ENCODE assay signal across 12 cellular contexts in genomic region chr12:94205738-94206310, GRCh38. TPM values are rescaled to one million over a fixed set of nuclear protein-coding genes. Genes with fewer than 3 reads are reported as not detected.
DNase-seq lines count a peak whose midpoint lies in the region; ATAC-seq, FAIRE-seq and TF ChIP-seq lines count a peak whose summit lies in the region.
"Had no signal": no experiment of that assay in that cellular context is flagged by ENCODE, and none has a peak within 500 bp of the region (broad histone marks: within the 10 kb centered on the region; RNA-seq: fewer than 3 reads in every experiment).

No MANE protein-coding gene starts in this region.

- SMC1A ChIA-PET in GM12878 (lab: Charles Lee; ENCODE audit: uncharacterized antibody, unreplicated experiment): interaction anchor here (0.6 to 13.0 kb wide), 28 partner anchors 9 to 866 kb away, joined by 3 to 238 read pairs (median 4); partner anchors contain the start of gene PLXNC1

- in situ Hi-C loops in GM12878 (cut with MboI): no loop called here

- peak overlapping the region; percentile 25; the same call in 1 of the 2 replicates for H3K9ac ChIP-seq in OCI-LY1 (ENCODE audit: low read length)
- H3K9ac ChIP-seq in GM12878 (ENCODE audit: control insufficient read depth, insufficient read depth, low read length): peak overlapping the region; percentile 81

- no TSS peak for BruUV-seq in GM12878 (replicated peaks; lab: Mats Ljungman, UMichigan)

- peak overlapping the region; percentile 39 for H3K4me2 ChIP-seq in OCI-LY1 (ENCODE audit: low read length)
- peak overlapping the region; percentile 96 for H3K4me2 ChIP-seq in GM12878 (ENCODE audit: control insufficient read depth, insufficient read depth)

- H3K4me3 ChIP-seq in OCI-LY1 (ENCODE audit: low read depth, low read length, poor library complexity, severe bottlenecking) (no peak overlapping the region), GM12878 (peak overlapping the region; percentile 53), neutrophil (ENCODE audit: low read depth in 1 of 2, low read length in 1 of 2) (peak overlapping the region; percentile 6 to 16)
- H3K4me3 ChIP-seq: lower lobe of right lung had no signal

- H3K27me3 ChIP-seq in OCI-LY1 (ENCODE audit: insufficient read depth, low read length) (no peaks in the 10 kb centered on the region), GM12878 (replicated peaks in 1 of 2; ENCODE audit: control insufficient read depth in 2 of 2, insufficient read depth in 2 of 2, low read length in 1 of 2) (no peaks in the 10 kb centered on the region), neutrophil (no peaks in the 10 kb centered on the region)

- peak overlapping the region; percentile 64 for H3K4me3 Mint-ChIP-seq in activated CD4-positive, alpha-beta T cell treated with anti-CD3 and anti-CD28 coated beads, Interleukin-2, amount 10 ng/mL, durations not matched to agents 7 days and 5 days

- no peaks in the 10 kb centered on the region for H4K20me1 ChIP-seq in OCI-LY1 (ENCODE audit: insufficient read depth, low read length)
- H4K20me1 ChIP-seq in GM12878 (ENCODE audit: control insufficient read depth, insufficient read depth): no peaks in the 10 kb centered on the region

- FAIRE-seq in GM12878 (lab: Jason Lieb, UNC): no peak

- intact Hi-C loops in GM12878 (cut with micrococcal nuclease; ENCODE audit: unreplicated experiment) (loop anchor here (2.0 kb wide), 2 partner anchors 31 to 55 kb away; no protein-coding TSS in a partner anchor), Right ventricle myocardium inferior (cut with DNase I) (no loop called here)

- no peak for TF ChIP-seq EP300 in GM12878 (IDR thresholded peaks at IDR 0.05; ENCODE audit: borderline replicate concordance in 1 of 2, control insufficient read depth in 1 of 2, low read depth in 2 of 2, low read length in 2 of 2)

- no peak for TF ChIP-seq RAD21 in GM12878 (IDR thresholded peaks at IDR 0.05; ENCODE audit: insufficient read depth, low read depth, low read length)

- H3K9me3 ChIP-seq in OCI-LY1 (ENCODE audit: low read length) (no peaks in the 10 kb centered on the region), GM12878 (replicated peaks; ENCODE audit: control insufficient read depth, insufficient read depth, low read length) (no peaks in the 10 kb centered on the region), neutrophil (no peaks in the 10 kb centered on the region)
- H3K9me3 ChIP-seq: lower lobe of right lung had no signal

- H3K27me3 Mint-ChIP-seq in activated CD4-positive, alpha-beta T cell treated with anti-CD3 and anti-CD28 coated beads, Interleukin-2, amount 10 ng/mL, durations not matched to agents 7 days and 5 days: no peaks in the 10 kb centered on the region

- no peaks in the 10 kb centered on the region for H3K36me3 ChIP-seq in OCI-LY1 (ENCODE audit: insufficient read depth, low read length)
- peaks cover 4 to 9% of the 10 kb centered on the region in 2 experiments; a peak in 3 of 4 replicates for H3K36me3 ChIP-seq in GM12878 (ENCODE audit: control insufficient read depth in 2 of 2, insufficient read depth in 2 of 2, low read length in 1 of 2)
- H3K36me3 ChIP-seq in neutrophil: peaks cover 40% of the 10 kb centered on the region
- H3K36me3 ChIP-seq: lower lobe of right lung had no signal

- no peaks in the 10 kb centered on the region for H3F3A ChIP-seq in OCI-LY1 (ENCODE audit: insufficient read depth, low read length)

- RAD21 ChIA-PET in GM12878 (lab: Charles Lee; ENCODE audit: unreplicated experiment): interaction anchor here (0.9 to 9.5 kb wide), 15 partner anchors 20 to 325 kb away, joined by 3 to 113 read pairs (median 5); partner anchors contain the start of gene PLXNC1

- H3K9me3 Mint-ChIP-seq in activated CD4-positive, alpha-beta T cell treated with anti-CD3 and anti-CD28 coated beads, Interleukin-2, amount 10 ng/mL, durations not matched to agents 7 days and 5 days: peaks cover 8% of the 10 kb centered on the region

- no peaks in the 10 kb centered on the region for H3K9me2 ChIP-seq in OCI-LY1 (ENCODE audit: low read depth, low read length)

- H3K27ac Mint-ChIP-seq in activated CD4-positive, alpha-beta T cell treated with anti-CD3 and anti-CD28 coated beads, Interleukin-2, amount 10 ng/mL, durations not matched to agents 7 days and 5 days: peak overlapping the region; percentile 90

- H3K4me1 Mint-ChIP-seq in activated CD4-positive, alpha-beta T cell treated with anti-CD3 and anti-CD28 coated beads, Interleukin-2, amount 10 ng/mL, durations not matched to agents 7 days and 5 days: peaks cover 74% of the 10 kb centered on the region

- no peak for TF ChIP-seq CTCF in OCI-LY1 (IDR thresholded peaks at IDR 0.05; ENCODE audit: low read length)
- no peak for TF ChIP-seq CTCF in GM12878 (IDR thresholded peaks at IDR 0.05 in 2 of 3, conservative IDR thresholded peaks at IDR 0.05 in 1 of 3; ENCODE audit: control insufficient read depth in 2 of 3, extremely low read depth in 1 of 3, insufficient read depth in 1 of 3, low read depth in 3 of 3, low read length in 3 of 3)
- TF ChIP-seq CTCF in neutrophil (IDR thresholded peaks at IDR 0.05): no peak

- H3K4me1 ChIP-seq in OCI-LY1 (ENCODE audit: insufficient read depth, low read length, severe bottlenecking) (peaks cover 51% of the 10 kb centered on the region), GM12878 (ENCODE audit: control insufficient read depth, insufficient read depth, low read length) (peaks cover 53% of the 10 kb centered on the region), neutrophil (ENCODE audit: control insufficient read depth in 1 of 2, insufficient read depth in 1 of 2, low read depth in 1 of 2, low read length in 1 of 2) (peaks cover 80 to 89% of the 10 kb centered on the region in 2 experiments)

- H3K27ac ChIP-seq in OCI-LY1 (ENCODE audit: low read depth, low read length, poor library complexity, severe bottlenecking) (peak overlapping the region; percentile 96), GM12878 (ENCODE audit: control insufficient read depth, insufficient read depth) (peak overlapping the region; percentile 100), neutrophil (peak overlapping the region; percentile 95)
- H3K27ac ChIP-seq: lower lobe of right lung had no signal

- TF ChIP-seq POLR2A in GM12878 (IDR thresholded peaks at IDR 0.05; ENCODE audit: low read depth, low read length): no peak

- DNase-seq in activated CD4-positive, alpha-beta T cell treated with anti-CD3 and anti-CD28 coated beads, Interleukin-2, amount 10 ng/mL, durations not matched to agents 7 days and 5 days: peak; percentile 19
- no peak for DNase-seq in activated CD4-positive, alpha-beta T cell treated with anti-CD3 and anti-CD28 coated beads for 48 hours
- DNase-seq in GM12878 (ENCODE audit: low read depth, low spot score) (no peak), NCI-H1105 treated with DMSO at 0.1 percent for 48 hours (lab: John Stamatoyannopoulos, UW) (no peak), Right ventricle myocardium inferior (ENCODE audit: missing footprints) (no peak), NCI-H345 (lab: John Stamatoyannopoulos, UW) (no peak)
- DNase-seq: activated CD4-positive, CD25-positive, alpha-beta regulatory T cell; lower lobe of right lung; NCI-H1436 treated with DMSO at 0.1 percent for 48 hours; SIG-M5 had no signal

- ATAC-seq in GM12878: peak; percentile 16
- no peak for ATAC-seq in Right ventricle myocardium inferior
- ATAC-seq: lower lobe of right lung had no signal

- H2AFZ ChIP-seq in OCI-LY1 (ENCODE audit: low read length) (peak overlapping the region; percentile 61; the same call in 1 of the 2 replicates), GM12878 (ENCODE audit: control insufficient read depth, low read depth, low read length) (no peak overlapping the region; the same call in 1 of the 2 replicates)

- POLR2A ChIA-PET in activated CD4-positive, alpha-beta T cell treated with anti-CD3 and anti-CD28 coated beads, Interleukin-2, amount 10 ng/mL, durations not matched to agents 7 days and 5 days (lab: Charles Lee): no interaction called here
- POLR2A ChIA-PET in GM12878 (lab: Charles Lee): interaction anchor here (0.6 to 7.2 kb wide), 17 partner anchors 9 to 612 kb away, joined by 3 to 56 read pairs (median 4); partner anchors contain the start of gene PLXNC1

- no peaks in the 10 kb centered on the region for H3K79me2 ChIP-seq in OCI-LY1 (ENCODE audit: insufficient read depth, low read length)
- H3K79me2 ChIP-seq in GM12878 (ENCODE audit: control insufficient read depth, insufficient read depth, low read length): peaks cover 39% of the 10 kb centered on the region

- CTCF ChIA-PET in activated CD4-positive, alpha-beta T cell treated with anti-CD3 and anti-CD28 coated beads, Interleukin-2, amount 10 ng/mL, durations not matched to agents 7 days and 5 days (lab: Charles Lee): interaction anchor here (0.6 to 1.8 kb wide), 6 partner anchors 10 to 1100 kb away, joined by 3 to 5 read pairs (median 3); no protein-coding TSS in a partner anchor
- CTCF ChIA-PET in GM12878 (lab: Yijun Ruan, JAX): interaction anchor here (1.1 to 4.4 kb wide), 15 partner anchors 14 to 253 kb away, joined by 3 to 27 read pairs (median 5); no protein-coding TSS in a partner anchor

- H3K36me3 Mint-ChIP-seq in activated CD4-positive, alpha-beta T cell treated with anti-CD3 and anti-CD28 coated beads, Interleukin-2, amount 10 ng/mL, durations not matched to agents 7 days and 5 days (ENCODE audit: low read depth): peaks cover 38% of the 10 kb centered on the region

- 0% methylated on average over 3 of the region's 3 CpGs for WGBS in GM12878 (ENCODE audit: insufficient coverage, insufficient replicate concordance, low lambda C conversion rate, missing lambda C conversion rate)

TF ChIP-seq in GM12878, 131 proteins besides CTCF, POLR2A, EP300 and RAD21 (continues in another document):
- TF ChIP-seq CREB1 (IDR thresholded peaks at IDR 0.05; ENCODE audit: low read depth): no peak
- TF ChIP-seq TBL1XR1 (IDR thresholded peaks at IDR 0.05; ENCODE audit: low read depth, low read length): no peak

RNA-seq across cellular contexts. Expression of gene PLXNC1, which starts 57.4 kb away (rescaled TPM):
- total RNA-seq in activated CD4-positive, alpha-beta T cell treated with anti-CD3 and anti-CD28 coated beads, Interleukin-2, amount 10 ng/mL, durations not matched to agents 7 days and 5 days: 10 to 100 TPM; 27.4 to 29.7 TPM
- 343 and 360 TPM in 2 replicates for total RNA-seq in GM12878 (2013; cell fraction: nucleolus; rRNA removed)
- total RNA-seq in GM12878 (2014; rRNA removed) (29.4 and 31.9 TPM in 2 replicates), GM12878 (2014; rRNA removed; fragmentation: Illumina TruSeq; extraction: Trizol) (34.6 and 34.8 TPM in 2 replicates), GM12878 (2021) (35.2 and 36.4 TPM in 2 replicates), Right ventricle myocardium inferior (3.0 TPM)
- polyA plus RNA-seq in GM12878 (2011; ENCODE audit: low read depth): 10.7 TPM
- polyA plus RNA-seq in GM12878 (2011; rRNA removed) (41.2 and 47.8 TPM in 2 replicates), GM12878 (2014; fragmentation: Illumina TruSeq; extraction: Trizol) (29.5 and 33.2 TPM in 2 replicates), GM12878 (2014; fragmentation: Nextera tagmentation; extraction: Ambion mirVana) (1 to 10 TPM; 5.2 to 6.6 TPM), GM12878 (2014; rRNA removed) (17.8 and 19.8 TPM in 2 replicates), GM12878 (2016; fragmentation: Nextera tagmentation; extraction: Ambion mirVana) (1 to 10 TPM; 6.3 to 8.6 TPM)
- polyA plus RNA-seq in GM12878 (2011; cell fraction: cytosol; rRNA removed): 20.9 and 21.4 TPM in 2 replicates
- 52.1 and 55.5 TPM in 2 replicates for polyA plus RNA-seq in GM12878 (2011; cell fraction: nucleus; rRNA removed)
- polyA plus RNA-seq in GM12878 (2012): 13.0 and 18.3 TPM in 2 replicates
- 101 and 119 TPM in 2 replicates for polyA minus RNA-seq in GM12878 (2011; rRNA and poly(A)+ RNA removed)
- 21.5 and 24.2 TPM in 2 replicates for polyA minus RNA-seq in GM12878 (2011; cell fraction: cytosol; rRNA and poly(A)+ RNA removed)
- polyA minus RNA-seq in GM12878 (2011; cell fraction: nucleus; rRNA and poly(A)+ RNA removed): 88.5 and 139 TPM in 2 replicates
